ENCODE assay signal across 12 cellular contexts in the genomic region with DNA sequence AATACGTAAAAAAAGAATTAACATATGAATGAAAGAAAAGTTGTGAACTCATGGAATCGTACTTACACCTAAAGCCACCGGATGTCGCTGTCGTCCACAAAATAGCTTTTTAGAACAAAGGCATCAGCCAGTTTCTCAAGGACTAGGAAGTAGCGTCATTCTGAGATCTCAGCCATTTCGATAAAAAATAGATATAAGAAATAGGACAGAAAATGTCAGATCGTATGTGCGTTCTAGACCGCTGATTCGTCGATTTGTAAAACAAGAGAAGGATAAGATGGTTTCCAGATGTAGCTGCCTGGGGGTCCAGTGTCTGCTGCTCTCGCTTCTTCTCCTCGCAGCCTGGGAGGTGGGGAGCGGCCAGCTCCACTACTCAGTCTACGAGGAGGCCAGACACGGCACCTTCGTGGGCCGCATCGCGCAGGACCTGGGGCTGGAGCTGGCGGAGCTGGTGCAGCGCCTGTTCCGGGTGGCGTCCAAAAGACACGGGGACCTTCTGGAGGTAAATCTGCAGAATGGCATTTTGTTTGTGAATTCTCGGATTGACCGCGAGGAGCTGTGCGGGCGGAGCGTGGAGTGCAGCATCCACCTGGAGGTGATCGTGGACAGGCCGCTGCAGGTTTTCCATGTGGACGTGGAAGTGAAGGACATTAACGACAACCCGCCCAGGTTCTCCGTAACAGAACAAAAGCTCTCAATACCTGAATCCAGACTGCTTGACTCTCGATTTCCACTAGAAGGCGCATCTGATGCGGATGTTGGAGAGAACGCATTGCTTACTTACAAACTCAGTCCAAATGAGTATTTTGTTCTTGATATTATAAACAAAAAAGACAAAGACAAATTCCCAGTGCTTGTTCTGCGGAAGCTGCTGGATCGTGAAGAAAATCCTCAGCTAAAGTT. TPM values are rescaled to one million over a fixed set of nuclear protein-coding genes. Genes with fewer than 3 reads are reported as not detected.
DNase-seq lines count a peak whose midpoint lies in the region; ATAC-seq and TF ChIP-seq lines count a peak whose summit lies in the region.
"Had no signal": no experiment of that assay in that cellular context is flagged by ENCODE, and none has a peak within 500 bp of the region (broad histone marks: within the 10 kb centered on the region; RNA-seq: fewer than 3 reads in every experiment).

A gene with protein sequence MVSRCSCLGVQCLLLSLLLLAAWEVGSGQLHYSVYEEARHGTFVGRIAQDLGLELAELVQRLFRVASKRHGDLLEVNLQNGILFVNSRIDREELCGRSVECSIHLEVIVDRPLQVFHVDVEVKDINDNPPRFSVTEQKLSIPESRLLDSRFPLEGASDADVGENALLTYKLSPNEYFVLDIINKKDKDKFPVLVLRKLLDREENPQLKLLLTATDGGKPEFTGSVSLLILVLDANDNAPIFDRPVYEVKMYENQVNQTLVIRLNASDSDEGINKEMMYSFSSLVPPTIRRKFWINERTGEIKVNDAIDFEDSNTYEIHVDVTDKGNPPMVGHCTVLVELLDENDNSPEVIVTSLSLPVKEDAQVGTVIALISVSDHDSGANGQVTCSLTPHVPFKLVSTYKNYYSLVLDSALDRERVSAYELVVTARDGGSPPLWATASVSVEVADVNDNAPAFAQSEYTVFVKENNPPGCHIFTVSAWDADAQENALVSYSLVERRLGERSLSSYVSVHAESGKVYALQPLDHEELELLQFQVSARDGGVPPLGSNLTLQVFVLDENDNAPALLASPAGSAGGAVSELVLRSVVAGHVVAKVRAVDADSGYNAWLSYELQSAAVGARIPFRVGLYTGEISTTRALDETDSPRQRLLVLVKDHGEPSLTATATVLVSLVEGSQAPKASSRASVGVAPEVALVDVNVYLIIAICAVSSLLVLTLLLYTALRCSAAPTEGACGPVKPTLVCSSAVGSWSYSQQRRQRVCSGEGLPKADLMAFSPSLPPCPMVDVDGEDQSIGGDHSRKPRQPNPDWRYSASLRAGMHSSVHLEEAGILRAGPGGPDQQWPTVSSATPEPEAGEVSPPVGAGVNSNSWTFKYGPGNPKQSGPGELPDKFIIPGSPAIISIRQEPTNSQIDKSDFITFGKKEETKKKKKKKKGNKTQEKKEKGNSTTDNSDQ (plus strand): TSS at position 126 of the 903 bp plus-strand sequence. CDS start 152 bp downstream, at position 278.

- H3K36me3 Mint-ChIP-seq in activated CD8-positive, alpha-beta T cell treated with anti-CD3 and anti-CD28 coated beads for 36 hours (ENCODE audit: low read depth) = no peaks in the 10 kb centered on the region

- peaks cover 20% of the 10 kb centered on the region for H3K9me3 Mint-ChIP-seq in activated CD8-positive, alpha-beta T cell treated with anti-CD3 and anti-CD28 coated beads for 36 hours

- no peak for ATAC-seq in activated CD8-positive, alpha-beta T cell treated with anti-CD3 and anti-CD28 coated beads for 36 hours
- ATAC-seq in upper lobe of right lung = no peak

- H3K4me1 ChIP-seq in cardiac muscle cell (ENCODE audit: low read depth) (no peaks in the 10 kb centered on the region), right atrium auricular region (no peaks in the 10 kb centered on the region), upper lobe of right lung (no peaks in the 10 kb centered on the region)
- H3K4me1 ChIP-seq: BLaER1 had no signal

- no peaks in the 10 kb centered on the region for H3K4me1 Mint-ChIP-seq in activated CD8-positive, alpha-beta T cell treated with anti-CD3 and anti-CD28 coated beads for 36 hours (ENCODE audit: low read depth)

- POLR2A ChIA-PET in activated CD8-positive, alpha-beta T cell treated with anti-CD3 and anti-CD28 coated beads for 36 hours (lab: Charles Lee) = no interaction called here

- H3K36me3 ChIP-seq in cardiac muscle cell (no peaks in the 10 kb centered on the region), right atrium auricular region (no peaks in the 10 kb centered on the region), upper lobe of right lung (no peaks in the 10 kb centered on the region)
- H3K36me3 ChIP-seq: BLaER1 had no signal

- no peak within 1 kb of the TSS for H3K4me3 Mint-ChIP-seq in activated CD8-positive, alpha-beta T cell treated with anti-CD3 and anti-CD28 coated beads for 36 hours
- H3K4me3 Mint-ChIP-seq: dendritic cell treated with granulocyte-macrophage colony-stimulating factor and Interleukin-4, amounts not matched to agents 40 ng/mL and 50 ng/mL, for 4 days had no signal

- H3K27me3 Mint-ChIP-seq in activated CD8-positive, alpha-beta T cell treated with anti-CD3 and anti-CD28 coated beads for 36 hours = peaks cover 20% of the 10 kb centered on the region

- no peak for TF ChIP-seq CTCF in cardiac muscle cell (IDR thresholded peaks at IDR 0.05; ENCODE audit: low read depth, low read length)
- TF ChIP-seq CTCF in right atrium auricular region (IDR thresholded peaks at IDR 0.05) = peak in 1 of 2 donors; percentile 45
- TF ChIP-seq CTCF in activated CD8-positive, alpha-beta T cell treated with anti-CD3 and anti-CD28 coated beads for 36 hours (IDR thresholded peaks at IDR 0.05) = peak; percentile 41
- TF ChIP-seq CTCF in upper lobe of right lung (IDR thresholded peaks at IDR 0.05) = peak; percentile 31

- no peak within 1 kb of the TSS for H3K27ac Mint-ChIP-seq in activated CD8-positive, alpha-beta T cell treated with anti-CD3 and anti-CD28 coated beads for 36 hours
- H3K27ac Mint-ChIP-seq: dendritic cell treated with granulocyte-macrophage colony-stimulating factor and Interleukin-4, amounts not matched to agents 40 ng/mL and 50 ng/mL, for 4 days had no signal

- no peaks in the 10 kb centered on the region for H3K9me3 ChIP-seq in cardiac muscle cell (ENCODE audit: low read depth)
- H3K9me3 ChIP-seq in right atrium auricular region = peaks cover 0 to 19% of the 10 kb centered on the region in 2 donors
- H3K9me3 ChIP-seq in upper lobe of right lung = no peaks in the 10 kb centered on the region

- H3K4me3 ChIP-seq in cardiac muscle cell = peak within 1 kb of the TSS; percentile 71
- H3K4me3 ChIP-seq in right atrium auricular region = peak within 1 kb of the TSS in 1 of 2 donors; percentile 36
- peak within 1 kb of the TSS; percentile 34 for H3K4me3 ChIP-seq in upper lobe of right lung
- H3K4me3 ChIP-seq: BLaER1 had no signal

- DNase-seq in cardiac muscle cell (ENCODE audit: low read depth in 1 of 2, low spot score in 1 of 2) (peak in 1 of 2 donors; percentile 74), right atrium auricular region (ENCODE audit: low spot score) (no peak), islet precursor cell (peak; percentile 73), upper lobe of right lung (no peak), NCI-H2196 treated with DMSO at 0.1 percent for 48 hours (lab: John Stamatoyannopoulos, UW; ENCODE audit: unreplicated experiment) (no peak), epidermal melanocyte (ENCODE audit: insufficient read length, low spot score) (no peak)
- no peak for DNase-seq in activated CD8-positive, alpha-beta T cell treated with anti-CD3 and anti-CD28 coated beads for 36 hours
- no peak for DNase-seq in activated CD4-positive, alpha-beta T cell treated with anti-CD3 and anti-CD28 coated beads for 1 hour
- DNase-seq: NCI-H446 treated with DMSO at 0.1 percent for 48 hours had no signal

- CTCF ChIA-PET in activated CD8-positive, alpha-beta T cell treated with anti-CD3 and anti-CD28 coated beads for 36 hours (lab: Charles Lee) = interaction anchor here (1.0 to 2.0 kb wide), 4 partner anchors 14 to 566 kb away, joined by 3 to 5 read pairs (median 3); a partner anchor contains a TSS

- peak within 1 kb of the TSS; percentile 24 for H3K27ac ChIP-seq in cardiac muscle cell
- H3K27ac ChIP-seq in right atrium auricular region = no peak within 1 kb of the TSS
- no peak within 1 kb of the TSS for H3K27ac ChIP-seq in upper lobe of right lung
- H3K27ac ChIP-seq: BLaER1 had no signal

- intact Hi-C loops in activated CD8-positive, alpha-beta T cell treated with anti-CD3 and anti-CD28 coated beads for 36 hours (cut with micrococcal nuclease) = no loop called here
- intact Hi-C loops in upper lobe of right lung (cut with DNase I) = no loop called here

- H3K27me3 ChIP-seq in cardiac muscle cell = no peaks in the 10 kb centered on the region
- H3K27me3 ChIP-seq in right atrium auricular region = no peaks in the 10 kb centered on the region
- peaks cover 22% of the 10 kb centered on the region for H3K27me3 ChIP-seq in upper lobe of right lung
- H3K27me3 ChIP-seq: BLaER1 had no signal

RNA-seq across cellular contexts. Expression of the gene that starts here (rescaled TPM):
- total RNA-seq in cardiac muscle cell (11.3 and 14.4 TPM in 2 replicates), right atrium auricular region (under 1 TPM; 0.52 to 0.55 TPM), upper lobe of right lung (1.7 TPM)
- 10.2 and 12.3 TPM in 2 replicates for polyA plus RNA-seq in cardiac muscle cell
- not detected for total RNA-seq in activated CD8-positive, alpha-beta T cell treated with anti-CD3 and anti-CD28 coated beads for 36 hours
- total RNA-seq: activated CD8-positive, alpha-beta memory T cell treated with anti-CD3 and anti-CD28 coated beads for 36 hours had no signal
